Comparison of ENCODE assay signal across 1 cellular context in the genomic region with DNA sequence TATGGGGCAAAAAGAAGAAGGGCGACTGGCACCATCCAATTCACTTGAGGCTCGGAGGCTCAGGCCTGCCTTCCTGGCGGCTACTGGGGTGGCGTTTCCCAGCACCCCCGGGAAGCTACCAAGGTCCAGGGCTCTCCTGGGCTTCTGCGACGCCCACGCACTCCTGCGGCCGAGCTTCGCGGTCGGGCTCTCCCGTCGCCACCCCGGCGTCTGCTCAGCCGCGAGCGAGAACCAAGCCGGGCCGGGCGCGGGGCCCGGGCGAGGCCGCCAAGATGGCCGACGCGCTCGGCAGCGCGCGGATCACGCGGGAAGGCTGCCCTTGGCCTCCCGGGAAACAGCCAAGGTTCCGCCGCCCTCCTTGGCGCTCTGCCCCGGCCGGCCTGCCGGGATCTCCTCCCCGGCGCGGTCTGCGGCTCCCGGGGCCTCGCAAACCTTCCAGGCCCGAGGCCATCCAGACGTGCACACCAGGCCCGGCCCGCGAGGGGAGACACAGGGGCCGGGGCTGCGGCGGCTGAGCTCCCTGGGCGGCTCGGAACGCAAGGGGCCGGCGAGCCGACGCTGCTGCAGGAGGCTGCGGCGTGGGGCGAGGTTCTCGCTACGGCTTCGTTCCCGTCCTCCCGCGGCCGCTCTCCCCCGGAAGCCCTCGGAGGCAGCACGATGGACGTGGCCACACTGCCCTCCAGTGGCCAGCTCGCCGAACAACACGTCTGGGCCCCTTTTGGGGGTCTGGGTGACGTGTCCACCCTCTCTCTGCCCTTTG.
TF ChIP-seq lines count a peak whose summit lies in the region.

No MANE protein-coding gene starts in this region.

TF ChIP-seq in HepG2, 621 proteins besides CTCF, POLR2A, EP300 and RAD21 (continued from another document and continues in another):
- TF ChIP-seq, protein P1, sequence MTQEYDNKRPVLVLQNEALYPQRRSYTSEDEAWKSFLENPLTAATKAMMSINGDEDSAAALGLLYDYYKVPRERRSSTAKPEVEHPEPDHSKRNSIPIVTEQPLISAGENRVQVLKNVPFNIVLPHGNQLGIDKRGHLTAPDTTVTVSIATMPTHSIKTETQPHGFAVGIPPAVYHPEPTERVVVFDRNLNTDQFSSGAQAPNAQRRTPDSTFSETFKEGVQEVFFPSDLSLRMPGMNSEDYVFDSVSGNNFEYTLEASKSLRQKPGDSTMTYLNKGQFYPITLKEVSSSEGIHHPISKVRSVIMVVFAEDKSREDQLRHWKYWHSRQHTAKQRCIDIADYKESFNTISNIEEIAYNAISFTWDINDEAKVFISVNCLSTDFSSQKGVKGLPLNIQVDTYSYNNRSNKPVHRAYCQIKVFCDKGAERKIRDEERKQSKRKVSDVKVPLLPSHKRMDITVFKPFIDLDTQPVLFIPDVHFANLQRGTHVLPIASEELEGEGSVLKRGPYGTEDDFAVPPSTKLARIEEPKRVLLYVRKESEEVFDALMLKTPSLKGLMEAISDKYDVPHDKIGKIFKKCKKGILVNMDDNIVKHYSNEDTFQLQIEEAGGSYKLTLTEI (CRISPR knock-in tag; conservative IDR thresholded peaks at IDR 0.05) = no peak
- TF ChIP-seq, protein P2, sequence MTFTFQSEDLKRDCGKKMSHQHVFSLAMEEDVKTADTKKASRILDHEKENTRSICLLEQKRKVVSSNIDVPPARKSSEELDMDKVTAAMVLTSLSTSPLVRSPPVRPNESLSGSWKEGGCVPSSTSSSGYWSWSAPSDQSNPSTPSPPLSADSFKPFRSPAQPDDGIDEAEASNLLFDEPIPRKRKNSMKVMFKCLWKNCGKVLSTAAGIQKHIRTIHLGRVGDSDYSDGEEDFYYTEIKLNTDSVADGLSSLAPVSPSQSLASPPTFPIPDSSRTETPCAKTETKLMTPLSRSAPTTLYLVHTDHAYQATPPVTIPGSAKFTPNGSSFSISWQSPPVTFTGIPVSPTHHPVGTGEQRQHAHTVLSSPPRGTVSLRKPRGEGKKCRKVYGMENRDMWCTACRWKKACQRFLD (CRISPR knock-in tag; IDR thresholded peaks at IDR 0.05; ENCODE audit: borderline replicate concordance) = 0 out of 2 replicates have a peak, but pooled peaks have one; percentile 31
- TF ChIP-seq SRF (IDR thresholded peaks at IDR 0.05; ENCODE audit: low read depth, low read length) (no peak), MEF2D (CRISPR knock-in tag; IDR thresholded peaks at IDR 0.05) (no peak), PCBP1 (IDR thresholded peaks at IDR 0.05; ENCODE audit: borderline replicate concordance, low read depth, low read length) (0 out of 2 replicates have a peak, but pooled peaks have one; percentile 22), ATF7-NPFF (CRISPR knock-in tag; IDR thresholded peaks at IDR 0.05; ENCODE audit: low read depth) (no peak), MXD4 (CRISPR knock-in tag; IDR thresholded peaks at IDR 0.05) (no peak), PRPF4 (IDR thresholded peaks at IDR 0.05; ENCODE audit: low read depth, low read length, poor library complexity, severe bottlenecking) (no peak), FOXC1 (CRISPR knock-in tag; IDR thresholded peaks at IDR 0.05; ENCODE audit: borderline replicate concordance) (no peak; the same call in 1 of the 2 replicates), ZNF562 (CRISPR knock-in tag; IDR thresholded peaks at IDR 0.05; ENCODE audit: borderline replicate concordance) (no peak), SALL2 (CRISPR knock-in tag; IDR thresholded peaks at IDR 0.05) (no peak; the same call in 1 of the 2 replicates), ZNF883 (CRISPR knock-in tag; IDR thresholded peaks at IDR 0.05; ENCODE audit: not compliant biosample characterization) (peak; percentile 78), NR1H2 (CRISPR knock-in tag; IDR thresholded peaks at IDR 0.05; ENCODE audit: borderline replicate concordance, low read depth) (peak; percentile 50; the same call in 1 of the 2 replicates), RFXANK (CRISPR knock-in tag; IDR thresholded peaks at IDR 0.05) (no peak; the same call in 1 of the 2 replicates), SNAPC2 (CRISPR knock-in tag; IDR thresholded peaks at IDR 0.05) (no peak), REL (CRISPR knock-in tag; conservative IDR thresholded peaks at IDR 0.05) (no peak), NR2F6 (IDR thresholded peaks at IDR 0.05) (no peak), NR2F6 (CRISPR knock-in tag; IDR thresholded peaks at IDR 0.05) (0 out of 2 replicates have a peak, but pooled peaks have one; percentile 34), GATAD2A (CRISPR knock-in tag; IDR thresholded peaks at IDR 0.05) (peak; percentile 63), AHR (CRISPR knock-in tag; IDR thresholded peaks at IDR 0.05) (0 out of 2 replicates have a peak, but pooled peaks have one; percentile 66), MEIS1 (CRISPR knock-in tag; IDR thresholded peaks at IDR 0.05; ENCODE audit: borderline replicate concordance) (no peak; the same call in 1 of the 2 replicates), NFYC (CRISPR knock-in tag; IDR thresholded peaks at IDR 0.05) (no peak), KDM5A (IDR thresholded peaks at IDR 0.05; ENCODE audit: borderline replicate concordance, low read length) (no peak), SOX5 (CRISPR knock-in tag; IDR thresholded peaks at IDR 0.05; ENCODE audit: borderline replicate concordance) (peak; percentile 62; the same call in 1 of the 2 replicates), THAP11 (CRISPR knock-in tag; IDR thresholded peaks at IDR 0.05) (peak; percentile 57; the same call in 1 of the 2 replicates), HOXD1 (CRISPR knock-in tag; IDR thresholded peaks at IDR 0.05) (no peak), SMARCC2 (IDR thresholded peaks at IDR 0.05) (no peak)
- TF ChIP-seq, protein P3, sequence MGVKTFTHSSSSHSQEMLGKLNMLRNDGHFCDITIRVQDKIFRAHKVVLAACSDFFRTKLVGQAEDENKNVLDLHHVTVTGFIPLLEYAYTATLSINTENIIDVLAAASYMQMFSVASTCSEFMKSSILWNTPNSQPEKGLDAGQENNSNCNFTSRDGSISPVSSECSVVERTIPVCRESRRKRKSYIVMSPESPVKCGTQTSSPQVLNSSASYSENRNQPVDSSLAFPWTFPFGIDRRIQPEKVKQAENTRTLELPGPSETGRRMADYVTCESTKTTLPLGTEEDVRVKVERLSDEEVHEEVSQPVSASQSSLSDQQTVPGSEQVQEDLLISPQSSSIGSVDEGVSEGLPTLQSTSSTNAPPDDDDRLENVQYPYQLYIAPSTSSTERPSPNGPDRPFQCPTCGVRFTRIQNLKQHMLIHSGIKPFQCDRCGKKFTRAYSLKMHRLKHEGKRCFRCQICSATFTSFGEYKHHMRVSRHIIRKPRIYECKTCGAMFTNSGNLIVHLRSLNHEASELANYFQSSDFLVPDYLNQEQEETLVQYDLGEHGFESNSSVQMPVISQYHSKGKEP (CRISPR knock-in tag; IDR thresholded peaks at IDR 0.05) = no peak
- TF ChIP-seq, protein P4, sequence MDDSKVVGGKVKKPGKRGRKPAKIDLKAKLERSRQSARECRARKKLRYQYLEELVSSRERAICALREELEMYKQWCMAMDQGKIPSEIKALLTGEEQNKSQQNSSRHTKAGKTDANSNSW (CRISPR knock-in tag; IDR thresholded peaks at IDR 0.05; ENCODE audit: borderline replicate concordance) = 0 out of 2 replicates have a peak, but pooled peaks have one; percentile 68
- TF ChIP-seq, protein P5, sequence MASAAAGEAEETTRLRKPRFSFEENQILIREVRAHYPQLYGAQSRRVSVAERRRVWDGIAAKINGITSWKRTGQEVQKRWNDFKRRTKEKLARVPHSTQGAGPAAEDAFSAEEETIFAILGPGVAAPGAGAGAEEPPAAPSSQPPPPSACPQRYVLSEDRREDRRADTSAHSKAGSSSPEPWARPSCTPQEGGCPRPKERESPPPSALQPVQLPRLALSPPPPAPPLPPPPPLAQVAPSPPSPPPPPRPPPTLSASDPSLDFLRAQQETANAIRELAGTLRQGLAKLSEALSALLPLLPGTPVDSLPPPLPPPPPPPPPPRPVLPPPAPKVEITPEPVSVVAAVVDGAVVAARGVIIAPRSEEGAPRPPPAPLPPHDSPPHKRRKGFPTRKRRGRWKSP (CRISPR knock-in tag; IDR thresholded peaks at IDR 0.05) = peak; percentile 31; the same call in 1 of the 2 replicates
- TF ChIP-seq, protein P6, sequence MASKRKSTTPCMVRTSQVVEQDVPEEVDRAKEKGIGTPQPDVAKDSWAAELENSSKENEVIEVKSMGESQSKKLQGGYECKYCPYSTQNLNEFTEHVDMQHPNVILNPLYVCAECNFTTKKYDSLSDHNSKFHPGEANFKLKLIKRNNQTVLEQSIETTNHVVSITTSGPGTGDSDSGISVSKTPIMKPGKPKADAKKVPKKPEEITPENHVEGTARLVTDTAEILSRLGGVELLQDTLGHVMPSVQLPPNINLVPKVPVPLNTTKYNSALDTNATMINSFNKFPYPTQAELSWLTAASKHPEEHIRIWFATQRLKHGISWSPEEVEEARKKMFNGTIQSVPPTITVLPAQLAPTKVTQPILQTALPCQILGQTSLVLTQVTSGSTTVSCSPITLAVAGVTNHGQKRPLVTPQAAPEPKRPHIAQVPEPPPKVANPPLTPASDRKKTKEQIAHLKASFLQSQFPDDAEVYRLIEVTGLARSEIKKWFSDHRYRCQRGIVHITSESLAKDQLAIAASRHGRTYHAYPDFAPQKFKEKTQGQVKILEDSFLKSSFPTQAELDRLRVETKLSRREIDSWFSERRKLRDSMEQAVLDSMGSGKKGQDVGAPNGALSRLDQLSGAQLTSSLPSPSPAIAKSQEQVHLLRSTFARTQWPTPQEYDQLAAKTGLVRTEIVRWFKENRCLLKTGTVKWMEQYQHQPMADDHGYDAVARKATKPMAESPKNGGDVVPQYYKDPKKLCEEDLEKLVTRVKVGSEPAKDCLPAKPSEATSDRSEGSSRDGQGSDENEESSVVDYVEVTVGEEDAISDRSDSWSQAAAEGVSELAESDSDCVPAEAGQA (IDR thresholded peaks at IDR 0.05; ENCODE audit: low read depth) = peak; percentile 59; the same call in 1 of the 2 replicates
- TF ChIP-seq, protein P6 (CRISPR knock-in tag; IDR thresholded peaks at IDR 0.05; ENCODE audit: borderline replicate concordance) = no peak
- TF ChIP-seq, protein P7, sequence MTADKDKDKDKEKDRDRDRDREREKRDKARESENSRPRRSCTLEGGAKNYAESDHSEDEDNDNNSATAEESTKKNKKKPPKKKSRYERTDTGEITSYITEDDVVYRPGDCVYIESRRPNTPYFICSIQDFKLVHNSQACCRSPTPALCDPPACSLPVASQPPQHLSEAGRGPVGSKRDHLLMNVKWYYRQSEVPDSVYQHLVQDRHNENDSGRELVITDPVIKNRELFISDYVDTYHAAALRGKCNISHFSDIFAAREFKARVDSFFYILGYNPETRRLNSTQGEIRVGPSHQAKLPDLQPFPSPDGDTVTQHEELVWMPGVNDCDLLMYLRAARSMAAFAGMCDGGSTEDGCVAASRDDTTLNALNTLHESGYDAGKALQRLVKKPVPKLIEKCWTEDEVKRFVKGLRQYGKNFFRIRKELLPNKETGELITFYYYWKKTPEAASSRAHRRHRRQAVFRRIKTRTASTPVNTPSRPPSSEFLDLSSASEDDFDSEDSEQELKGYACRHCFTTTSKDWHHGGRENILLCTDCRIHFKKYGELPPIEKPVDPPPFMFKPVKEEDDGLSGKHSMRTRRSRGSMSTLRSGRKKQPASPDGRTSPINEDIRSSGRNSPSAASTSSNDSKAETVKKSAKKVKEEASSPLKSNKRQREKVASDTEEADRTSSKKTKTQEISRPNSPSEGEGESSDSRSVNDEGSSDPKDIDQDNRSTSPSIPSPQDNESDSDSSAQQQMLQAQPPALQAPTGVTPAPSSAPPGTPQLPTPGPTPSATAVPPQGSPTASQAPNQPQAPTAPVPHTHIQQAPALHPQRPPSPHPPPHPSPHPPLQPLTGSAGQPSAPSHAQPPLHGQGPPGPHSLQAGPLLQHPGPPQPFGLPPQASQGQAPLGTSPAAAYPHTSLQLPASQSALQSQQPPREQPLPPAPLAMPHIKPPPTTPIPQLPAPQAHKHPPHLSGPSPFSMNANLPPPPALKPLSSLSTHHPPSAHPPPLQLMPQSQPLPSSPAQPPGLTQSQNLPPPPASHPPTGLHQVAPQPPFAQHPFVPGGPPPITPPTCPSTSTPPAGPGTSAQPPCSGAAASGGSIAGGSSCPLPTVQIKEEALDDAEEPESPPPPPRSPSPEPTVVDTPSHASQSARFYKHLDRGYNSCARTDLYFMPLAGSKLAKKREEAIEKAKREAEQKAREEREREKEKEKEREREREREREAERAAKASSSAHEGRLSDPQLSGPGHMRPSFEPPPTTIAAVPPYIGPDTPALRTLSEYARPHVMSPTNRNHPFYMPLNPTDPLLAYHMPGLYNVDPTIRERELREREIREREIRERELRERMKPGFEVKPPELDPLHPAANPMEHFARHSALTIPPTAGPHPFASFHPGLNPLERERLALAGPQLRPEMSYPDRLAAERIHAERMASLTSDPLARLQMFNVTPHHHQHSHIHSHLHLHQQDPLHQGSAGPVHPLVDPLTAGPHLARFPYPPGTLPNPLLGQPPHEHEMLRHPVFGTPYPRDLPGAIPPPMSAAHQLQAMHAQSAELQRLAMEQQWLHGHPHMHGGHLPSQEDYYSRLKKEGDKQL (CRISPR knock-in tag; IDR thresholded peaks at IDR 0.05; ENCODE audit: low read depth) = no peak; the same call in 1 of the 2 replicates
